Comparison of ENCODE assay signal across 7 cellular contexts in the genomic region with DNA sequence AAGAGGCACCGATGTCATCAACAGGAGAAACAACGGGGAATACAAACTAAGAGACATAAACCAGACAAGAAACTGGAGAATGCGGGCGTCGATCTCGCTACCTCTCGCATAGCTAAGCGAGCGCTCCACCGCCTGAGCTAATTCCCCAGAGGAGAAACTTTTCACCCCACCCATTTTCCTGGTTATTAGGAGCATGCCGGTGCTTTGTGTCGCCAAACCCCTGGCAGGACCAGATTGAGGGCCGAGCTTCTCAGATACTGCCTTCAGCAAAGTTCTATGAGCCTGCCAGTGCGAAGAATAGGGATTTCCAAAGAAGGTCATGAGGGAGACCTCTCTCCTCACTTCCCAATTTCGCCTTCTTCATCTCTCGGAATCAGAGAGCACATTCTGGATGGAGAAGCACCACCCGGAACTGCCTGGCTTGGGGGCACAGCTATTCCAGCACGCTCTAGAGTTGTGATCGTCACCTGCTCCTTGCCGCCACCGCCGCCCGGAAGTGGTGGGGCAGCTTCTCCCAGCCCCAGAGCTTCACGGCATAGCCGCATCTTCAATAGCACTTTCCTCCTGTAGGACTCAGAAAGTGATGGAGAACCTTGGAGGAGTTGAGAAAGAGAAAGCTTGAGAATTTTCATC.
DNase-seq lines count a peak whose midpoint lies in the region; ATAC-seq and TF ChIP-seq lines count a peak whose summit lies in the region.
"Not testable (repeated sequence)": the region's sequence is repeated elsewhere in the genome, so short reads cannot be mapped to it uniquely, and the experiment has no call there.

No MANE protein-coding gene starts in this region.

- H3K4me1 Mint-ChIP-seq in activated T-cell treated with anti-CD3 and anti-CD28 coated beads, Interleukin-2, amount 50 U/mL, for 72 hours (ENCODE audit: low read depth); glutamatergic neuron (ENCODE audit: low read depth, unreplicated experiment); naive B cell; type B pancreatic cell (ENCODE audit: unreplicated experiment): not testable (repeated sequence)

- H3K4me3 ChIP-seq in H7 (ENCODE audit: insufficient read depth, low read depth, low read length) (peak overlapping the region; percentile 25; the same call in 1 of the 2 replicates), HUES48 (ENCODE audit: low read depth, low read length) (peak overlapping the region; percentile 61)

- H3K27me3 Mint-ChIP-seq in activated T-cell treated with anti-CD3 and anti-CD28 coated beads, Interleukin-2, amount 50 U/mL, for 72 hours (ENCODE audit: low read depth) = peaks cover 63% of the 10 kb centered on the region
- H3K27me3 Mint-ChIP-seq in glutamatergic neuron (ENCODE audit: unreplicated experiment) (peaks cover 21% of the 10 kb centered on the region), naive B cell (peaks cover 38 to 48% (median 39%) of the 10 kb centered on the region in 3 donors), type B pancreatic cell (peaks cover 48% of the 10 kb centered on the region)

- DNase-seq in H7 (peak; percentile 45), SK-MEL-5 (ENCODE audit: low read depth, low spot score) (peak; percentile 52)
- DNase-seq in activated T-cell treated with anti-CD3 and anti-CD28 coated beads, Interleukin-2, amount 50 U/mL, for 72 hours; glutamatergic neuron; naive B cell; type B pancreatic cell (ENCODE audit: extremely low spot score, unreplicated experiment): not testable (repeated sequence)

- not testable (repeated sequence) for H3K27ac Mint-ChIP-seq in activated T-cell treated with anti-CD3 and anti-CD28 coated beads, Interleukin-2, amount 50 U/mL, for 72 hours; glutamatergic neuron (ENCODE audit: unreplicated experiment); type B pancreatic cell
- H3K27ac Mint-ChIP-seq in naive B cell = peak overlapping the region in 4 of 6 donors; percentile 21 to 64 (median 61)

- not testable (repeated sequence) for ATAC-seq in activated T-cell treated with anti-CD3 and anti-CD28 coated beads, Interleukin-2, amount 50 U/mL, for 72 hours (replicated peaks in 1 of 2); naive B cell (ENCODE audit: low read depth in 2 of 2)

- H3K4me1 ChIP-seq in HUES48 (ENCODE audit: control insufficient read depth, insufficient read depth, low read length) = not testable (repeated sequence)

- H3K27me3 ChIP-seq in H7 (ENCODE audit: control insufficient read depth, insufficient read depth, low read length) (peaks cover 41% of the 10 kb centered on the region), HUES48 (ENCODE audit: control insufficient read depth, insufficient read depth, low read length) (peaks cover 44% of the 10 kb centered on the region)

- H3K36me3 ChIP-seq in H7 (replicated peaks; ENCODE audit: control insufficient read depth, insufficient read depth, low read length); HUES48 (ENCODE audit: control insufficient read depth, insufficient read depth, low read length): not testable (repeated sequence)

- TF ChIP-seq CTCF in glutamatergic neuron (IDR thresholded peaks at IDR 0.05; ENCODE audit: partially characterized antibody, unreplicated experiment); type B pancreatic cell (conservative IDR thresholded peaks at IDR 0.05): not testable (repeated sequence)

- not testable (repeated sequence) for H3K9me3 Mint-ChIP-seq in activated T-cell treated with anti-CD3 and anti-CD28 coated beads, Interleukin-2, amount 50 U/mL, for 72 hours; glutamatergic neuron (ENCODE audit: unreplicated experiment); type B pancreatic cell
- peaks cover 0 to 40% (median 16%) of the 10 kb centered on the region in 7 donors for H3K9me3 Mint-ChIP-seq in naive B cell

- not testable (repeated sequence) for H3K9ac ChIP-seq in HUES48 (ENCODE audit: low read depth, low read length)

- peak overlapping the region; percentile 3 to 57 for H3K4me3 Mint-ChIP-seq in activated T-cell treated with anti-CD3 and anti-CD28 coated beads, Interleukin-2, amount 50 U/mL, for 72 hours
- H3K4me3 Mint-ChIP-seq in glutamatergic neuron (ENCODE audit: unreplicated experiment) (peak overlapping the region; percentile 56), naive B cell (peak overlapping the region in 2 of 8 donors; percentile 3 to 54), type B pancreatic cell (peak overlapping the region; percentile 51)

- not testable (repeated sequence) for H3K27ac ChIP-seq in HUES48 (ENCODE audit: low read depth, low read length)

- H3K9me3 ChIP-seq in HUES48 (ENCODE audit: control insufficient read depth, insufficient read depth, low read length) = not testable (repeated sequence)

- H3K36me3 Mint-ChIP-seq in activated T-cell treated with anti-CD3 and anti-CD28 coated beads, Interleukin-2, amount 50 U/mL, for 72 hours (ENCODE audit: insufficient read depth in 2 of 2) = peaks cover 8 to 11% of the 10 kb centered on the region in 2 donors
- H3K36me3 Mint-ChIP-seq in glutamatergic neuron (ENCODE audit: unreplicated experiment); naive B cell; type B pancreatic cell: not testable (repeated sequence)

- in situ Hi-C loops in SK-MEL-5 (cut with HindIII; ENCODE audit: low pct_unique_long_range_greater_than_20kb, low sequenced_read_pairs) = not testable (repeated sequence)
